ENCODE assay signal across 39 cellular contexts in genomic region chr1:88039240-88039639, GRCh38.
"Had no signal": no experiment of that assay in that cellular context is flagged by ENCODE, and none has a peak within 500 bp of the region (broad histone marks: within the 10 kb centered on the region; RNA-seq: fewer than 3 reads in every experiment).

No MANE protein-coding gene starts in this region.

- H3K4me3 Mint-ChIP-seq: activated naive CD4-positive, alpha-beta T cell treated with anti-CD3 and anti-CD28 coated beads for 36 hours; activated naive CD4-positive, alpha-beta T cell treated with anti-CD3 and anti-CD28 coated beads, Interleukin-2, amount 10 ng/mL, durations not matched to agents 7 days and 5 days; activated naive CD4-positive, alpha-beta T cell treated with anti-CD3 and anti-CD28 coated beads, Interleukin-2, amount 50 U/mL, for 24 hours; activated naive CD8-positive, alpha-beta T cell; activated naive CD8-positive, alpha-beta T cell treated with anti-CD3 and anti-CD28 coated beads for 36 hours; activated naive CD8-positive, alpha-beta T cell treated with anti-CD3 and anti-CD28 coated beads, Interleukin-2, amount 10 ng/mL, durations not matched to agents 7 days and 5 days; activated naive CD8-positive, alpha-beta T cell treated with anti-CD3 and anti-CD28 coated beads, Interleukin-2, amount 50 U/mL, for 24 hours; activated T-cell treated with anti-CD3 and anti-CD28 coated beads, Interleukin-2, amount 50 U/mL, for 24 hours; activated T-cell treated with anti-CD3 and anti-CD28 coated beads, Interleukin-2, amount 50 U/mL, for 4 hours; activated T-cell treated with anti-CD3 and anti-CD28 coated beads, Interleukin-2, amount 50 U/mL, for 72 hours; activated T-helper 1 cell treated with anti-CD3 and anti-CD28 coated beads, Interleukin-12 subunit alpha, Interleukin-12 subunit beta, Interleukin-2, Interleukin-4 antibody, amounts not matched to agents 30 ng/mL and 10 ng/mL and 1 ng/mL, durations not matched to agents 14 hours and 24 hours and 36 hours; activated T-helper 17 cell treated with anti-CD3 and anti-CD28 coated beads, Interleukin-2, amount 50 U/mL, for 72 hours; brain; central memory CD8-positive, alpha-beta T cell had no signal

- H3K27me3 Mint-ChIP-seq: activated naive CD4-positive, alpha-beta T cell treated with anti-CD3 and anti-CD28 coated beads, Interleukin-2, amount 10 ng/mL, durations not matched to agents 7 days and 5 days; activated naive CD8-positive, alpha-beta T cell treated with anti-CD3 and anti-CD28 coated beads for 36 hours; activated naive CD8-positive, alpha-beta T cell treated with anti-CD3 and anti-CD28 coated beads, Interleukin-2, amount 50 U/mL, for 24 hours; activated T-cell treated with anti-CD3 and anti-CD28 coated beads, Interleukin-2, amount 50 U/mL, for 24 hours; brain; central memory CD8-positive, alpha-beta T cell had no signal

- H3K27ac ChIP-seq: adrenal gland, ascending aorta, body of pancreas, brain microvascular endothelial cell, breast epithelium, cardiac muscle cell had no signal

- FAIRE-seq: bronchial epithelial cell had no signal

- H3K4me1 ChIP-seq: adrenal gland, ascending aorta, body of pancreas, breast epithelium had no signal

- H3K4me3 ChIP-seq: adrenal gland, ascending aorta, body of pancreas, breast epithelium, cardiac muscle cell had no signal

- H3K36me3 ChIP-seq: adrenal gland, ascending aorta, brain microvascular endothelial cell, breast epithelium, cardiac muscle cell had no signal

- H3K9me3 ChIP-seq: body of pancreas had no signal

- H3K4me1 Mint-ChIP-seq: activated naive CD4-positive, alpha-beta T cell treated with anti-CD3 and anti-CD28 coated beads, Interleukin-2, amount 10 ng/mL, durations not matched to agents 7 days and 5 days; activated naive CD4-positive, alpha-beta T cell treated with anti-CD3 and anti-CD28 coated beads, Interleukin-2, amount 50 U/mL, for 24 hours; activated naive CD8-positive, alpha-beta T cell treated with anti-CD3 and anti-CD28 coated beads for 36 hours; activated naive CD8-positive, alpha-beta T cell treated with anti-CD3 and anti-CD28 coated beads, Interleukin-2, amount 10 ng/mL, durations not matched to agents 7 days and 5 days; activated naive CD8-positive, alpha-beta T cell treated with anti-CD3 and anti-CD28 coated beads, Interleukin-2, amount 50 U/mL, for 24 hours; activated T-helper 17 cell treated with anti-CD3 and anti-CD28 coated beads, Interleukin-2, amount 50 U/mL, for 72 hours; brain; central memory CD8-positive, alpha-beta T cell had no signal

- H3K27me3 ChIP-seq: adrenal gland, ascending aorta, body of pancreas, brain microvascular endothelial cell, breast epithelium, cardiac muscle cell had no signal

- DNase-seq: activated effector memory CD4-positive, alpha-beta T cell treated with anti-CD3 and anti-CD28 coated beads, Interleukin-2, amount 50 U/mL, for 16 hours; activated effector memory CD4-positive, alpha-beta T cell treated with Interleukin-2 at 50 U/mL for 16 hours; activated gamma-delta T cell; activated gamma-delta T cell treated with Interleukin-2 at 50 U/mL for 16 hours; activated naive CD4-positive, alpha-beta T cell; activated naive CD4-positive, alpha-beta T cell treated with anti-CD3 and anti-CD28 coated beads for 36 hours; activated naive CD4-positive, alpha-beta T cell treated with anti-CD3 and anti-CD28 coated beads, Interleukin-2, amount 10 ng/mL, durations not matched to agents 7 days and 5 days; activated naive CD4-positive, alpha-beta T cell treated with anti-CD3 and anti-CD28 coated beads, Interleukin-2, amount 50 U/mL, for 16 hours; activated naive CD4-positive, alpha-beta T cell treated with Interleukin-2 at 50 U/mL for 16 hours; activated naive CD8-positive, alpha-beta T cell treated with anti-CD3 and anti-CD28 coated beads for 36 hours; activated naive CD8-positive, alpha-beta T cell treated with anti-CD3 and anti-CD28 coated beads, Interleukin-2, amount 10 ng/mL, durations not matched to agents 7 days and 5 days; activated naive CD8-positive, alpha-beta T cell treated with anti-CD3 and anti-CD28 coated beads, Interleukin-2, amount 50 U/mL, for 24 hours; activated T-cell treated with anti-CD3 and anti-CD28 coated beads, Interleukin-2, amount 50 U/mL, for 1 hour; activated T-cell treated with anti-CD3 and anti-CD28 coated beads, Interleukin-2, amount 50 U/mL, for 24 hours; activated T-cell treated with anti-CD3 and anti-CD28 coated beads, Interleukin-2, amount 50 U/mL, for 4 hours; activated T-cell treated with anti-CD3 and anti-CD28 coated beads, Interleukin-2, amount 50 U/mL, for 48 hours; activated T-cell treated with anti-CD3 and anti-CD28 coated beads, Interleukin-2, amount 50 U/mL, for 72 hours; adrenal gland; amniotic stem cell; amygdala; anterior cingulate cortex; aorta; body of pancreas; brain microvascular endothelial cell; caudate nucleus; central memory CD4-positive, alpha-beta T cell; cerebellar nuclear complex had no signal

- H3K36me3 Mint-ChIP-seq: activated naive CD4-positive, alpha-beta T cell treated with anti-CD3 and anti-CD28 coated beads, Interleukin-2, amount 10 ng/mL, durations not matched to agents 7 days and 5 days; activated naive CD4-positive, alpha-beta T cell treated with anti-CD3 and anti-CD28 coated beads, Interleukin-2, amount 50 U/mL, for 24 hours; activated naive CD8-positive, alpha-beta T cell; activated naive CD8-positive, alpha-beta T cell treated with anti-CD3 and anti-CD28 coated beads for 36 hours; activated naive CD8-positive, alpha-beta T cell treated with anti-CD3 and anti-CD28 coated beads, Interleukin-2, amount 10 ng/mL, durations not matched to agents 7 days and 5 days had no signal

- ATAC-seq: activated naive CD4-positive, alpha-beta T cell treated with anti-CD3 and anti-CD28 coated beads, Interleukin-2, amount 50 U/mL, for 72 hours; activated naive CD8-positive, alpha-beta T cell treated with anti-CD3 and anti-CD28 coated beads, Interleukin-2, amount 50 U/mL, for 24 hours; activated T-cell treated with anti-CD3 and anti-CD28 coated beads, Interleukin-2, amount 50 U/mL, for 4 hours; activated T-cell treated with anti-CD3 and anti-CD28 coated beads, Interleukin-2, amount 50 U/mL, for 72 hours; activated T-helper 17 cell treated with anti-CD3 and anti-CD28 coated beads, Interleukin-2, amount 50 U/mL, for 72 hours; body of pancreas had no signal

- H3K27ac Mint-ChIP-seq: activated naive CD4-positive, alpha-beta T cell treated with anti-CD3 and anti-CD28 coated beads for 36 hours; activated naive CD4-positive, alpha-beta T cell treated with anti-CD3 and anti-CD28 coated beads, Interleukin-2, amount 10 ng/mL, durations not matched to agents 7 days and 5 days; activated naive CD4-positive, alpha-beta T cell treated with anti-CD3 and anti-CD28 coated beads, Interleukin-2, amount 50 U/mL, for 24 hours; activated naive CD4-positive, alpha-beta T cell treated with anti-CD3 and anti-CD28 coated beads, Interleukin-2, amount 50 U/mL, for 72 hours; activated naive CD8-positive, alpha-beta T cell; activated naive CD8-positive, alpha-beta T cell treated with anti-CD3 and anti-CD28 coated beads for 36 hours; activated naive CD8-positive, alpha-beta T cell treated with anti-CD3 and anti-CD28 coated beads, Interleukin-2, amount 10 ng/mL, durations not matched to agents 7 days and 5 days; activated naive CD8-positive, alpha-beta T cell treated with anti-CD3 and anti-CD28 coated beads, Interleukin-2, amount 50 U/mL, for 24 hours; activated T-cell treated with anti-CD3 and anti-CD28 coated beads, Interleukin-2, amount 50 U/mL, for 24 hours; activated T-cell treated with anti-CD3 and anti-CD28 coated beads, Interleukin-2, amount 50 U/mL, for 72 hours; activated T-helper 1 cell treated with anti-CD3 and anti-CD28 coated beads, Interleukin-12 subunit alpha, Interleukin-12 subunit beta, Interleukin-2, Interleukin-4 antibody, amounts not matched to agents 30 ng/mL and 10 ng/mL and 1 ng/mL, durations not matched to agents 14 hours and 24 hours and 36 hours; activated T-helper 17 cell treated with anti-CD3 and anti-CD28 coated beads, Interleukin-2, amount 50 U/mL, for 72 hours; activated T-helper 2 cell treated with anti-CD3 and anti-CD28 coated beads, Interferon-gamma antibody, Interleukin-2, Interleukin-4, amounts not matched to agents 10 μg/mL and 5 μg/mL and 100 μg/mL, durations not matched to agents 14 hours and 24 hours and 36 hours; brain had no signal

- H3K9me3 Mint-ChIP-seq: activated naive CD4-positive, alpha-beta T cell treated with anti-CD3 and anti-CD28 coated beads, Interleukin-2, amount 10 ng/mL, durations not matched to agents 7 days and 5 days; activated T-helper 1 cell treated with anti-CD3 and anti-CD28 coated beads, Interleukin-12 subunit alpha, Interleukin-12 subunit beta, Interleukin-2, Interleukin-4 antibody, amounts not matched to agents 30 ng/mL and 10 ng/mL and 1 ng/mL, durations not matched to agents 14 hours and 24 hours and 36 hours had no signal
